33 cellular contexts compared by ENCODE assay signal in the genomic region with DNA sequence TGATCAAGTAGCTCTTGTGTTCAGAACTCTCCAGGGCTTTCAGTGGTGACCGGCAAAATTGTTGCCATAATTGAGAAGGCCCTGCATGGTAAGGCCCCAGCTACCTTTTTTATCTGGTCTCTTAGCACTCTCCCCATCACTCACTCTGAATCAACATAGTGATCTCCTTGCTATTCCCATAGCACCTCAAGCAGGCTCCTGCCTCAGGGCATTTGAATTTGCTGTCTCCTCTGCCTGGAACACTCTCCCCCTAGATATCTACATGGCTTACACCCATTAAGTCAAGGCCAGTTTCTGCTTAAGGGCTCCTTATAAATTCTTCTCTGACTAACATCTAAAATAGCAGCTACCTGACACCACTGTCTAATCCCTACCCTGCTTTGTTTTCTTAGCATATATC.
"Had no signal": no experiment of that assay in that cellular context is flagged by ENCODE, and none has a peak within 500 bp of the region (broad histone marks: within the 10 kb centered on the region; RNA-seq: fewer than 3 reads in every experiment).

No MANE protein-coding gene starts in this region.

- H3K9me3 Mint-ChIP-seq: activated CD4-positive, alpha-beta T cell treated with anti-CD3 and anti-CD28 coated beads, Interleukin-2, amount 10 ng/mL, durations not matched to agents 24 days and 14 days; activated naive CD4-positive, alpha-beta T cell treated with anti-CD3 and anti-CD28 coated beads, Interleukin-2, amount 10 ng/mL, durations not matched to agents 7 days and 5 days; activated T-cell treated with anti-CD3 and anti-CD28 coated beads, Interleukin-2, amount 50 U/mL, for 4 hours; activated T-helper 1 cell treated with anti-CD3 and anti-CD28 coated beads, Interleukin-12 subunit alpha, Interleukin-12 subunit beta, Interleukin-2, Interleukin-4 antibody, amounts not matched to agents 30 ng/mL and 10 ng/mL and 1 ng/mL, durations not matched to agents 14 hours and 24 hours and 36 hours; central memory CD8-positive, alpha-beta T cell had no signal

- H3K27ac ChIP-seq: ascending aorta, cardiac muscle cell, Peyer's patch, WERI-Rb-1 had no signal

- H3K4me3 Mint-ChIP-seq: activated CD4-positive, alpha-beta T cell treated with anti-CD3 and anti-CD28 coated beads, Interleukin-2, amount 10 ng/mL, durations not matched to agents 24 days and 14 days; central memory CD8-positive, alpha-beta T cell had no signal

- DNase-seq: activated CD4-positive, alpha-beta T cell treated with anti-CD3 and anti-CD28 coated beads, Interleukin-2, amount 10 ng/mL, durations not matched to agents 24 days and 14 days; activated CD4-positive, alpha-beta T cell treated with anti-CD3 and anti-CD28 coated beads, Interleukin-2, amount 50 U/mL, for 4 hours; activated CD8-positive, alpha-beta memory T cell treated with anti-CD3 and anti-CD28 coated beads, Interleukin-2, amount 50 U/mL, for 4 hours; activated effector memory CD4-positive, alpha-beta T cell treated with Interleukin-2 at 50 U/mL for 16 hours; activated naive CD4-positive, alpha-beta T cell treated with anti-CD3 and anti-CD28 coated beads, Interleukin-2, amount 10 ng/mL, durations not matched to agents 7 days and 5 days; activated T-cell treated with anti-CD3 and anti-CD28 coated beads for 4 hours; activated T-cell treated with anti-CD3 and anti-CD28 coated beads, Interleukin-2, amount 50 U/mL, for 4 hours; amygdala; Karpas-422; KBM-7; NCI-H1105; NCI-H1417 treated with DMSO at 0.1 percent for 48 hours; NCI-H187 treated with DMSO at 0.1 percent for 48 hours; NCI-H2081; NCI-H2171 treated with DMSO at 0.1 percent for 48 hours; NCI-H2227 treated with DMSO at 0.1 percent for 48 hours; NCI-H446 treated with DMSO at 0.1 percent for 48 hours; NCI-H524; NCI-H69; NCI-H82; Peyer's patch; RPMI8226; SIG-M5; T-helper 1 cell; T1000; WERI-Rb-1 had no signal

- H3K27ac Mint-ChIP-seq: activated CD4-positive, alpha-beta T cell treated with anti-CD3 and anti-CD28 coated beads, Interleukin-2, amount 10 ng/mL, durations not matched to agents 24 days and 14 days; activated naive CD4-positive, alpha-beta T cell treated with anti-CD3 and anti-CD28 coated beads, Interleukin-2, amount 10 ng/mL, durations not matched to agents 7 days and 5 days; activated naive CD8-positive, alpha-beta T cell had no signal

- H3K36me3 ChIP-seq: ascending aorta, cardiac muscle cell, Peyer's patch had no signal

- H3K4me3 ChIP-seq: ascending aorta, cardiac muscle cell, Peyer's patch had no signal

- H3K9me3 ChIP-seq: ascending aorta, Peyer's patch had no signal

- H3K27me3 ChIP-seq: ascending aorta, cardiac muscle cell, Peyer's patch had no signal

- ATAC-seq: activated T-cell treated with anti-CD3 and anti-CD28 coated beads, Interleukin-2, amount 50 U/mL, for 4 hours; Right ventricle myocardium inferior; SK-N-SH treated with all-trans-retinoic acid at 6 μM for 48 hours had no signal

- H3K27me3 Mint-ChIP-seq: activated CD4-positive, alpha-beta T cell treated with anti-CD3 and anti-CD28 coated beads, Interleukin-2, amount 10 ng/mL, durations not matched to agents 24 days and 14 days; activated naive CD4-positive, alpha-beta T cell treated with anti-CD3 and anti-CD28 coated beads, Interleukin-2, amount 10 ng/mL, durations not matched to agents 7 days and 5 days; activated naive CD8-positive, alpha-beta T cell; central memory CD8-positive, alpha-beta T cell had no signal

- H3K36me3 Mint-ChIP-seq: activated naive CD8-positive, alpha-beta T cell had no signal
